Comparison of ENCODE assay signal across 9 cellular contexts in genomic region chr15:41935566-41936020, GRCh38. TPM values are rescaled to one million over a fixed set of nuclear protein-coding genes. Genes with fewer than 3 reads are reported as not detected.
DNase-seq lines count a peak whose midpoint lies in the region; TF ChIP-seq lines count a peak whose summit lies in the region.
"Had no signal": no experiment of that assay in that cellular context is flagged by ENCODE, and none has a peak within 500 bp of the region (broad histone marks: within the 10 kb centered on the region; RNA-seq: fewer than 3 reads in every experiment).

No MANE protein-coding gene starts in this region.

- no peak overlapping the region for H3K27ac Mint-ChIP-seq in glutamatergic neuron (ENCODE audit: unreplicated experiment)

- H3K4me1 ChIP-seq in Peyer's patch: peaks cover 0 to 30% (median 6%) of the 10 kb centered on the region in 4 donors
- H3K4me1 ChIP-seq in subcutaneous abdominal adipose tissue (ENCODE audit: control insufficient read depth in 5 of 5, insufficient read depth in 5 of 5, low read length in 5 of 5): peaks cover 24 to 83% (median 53%) of the 10 kb centered on the region in 5 donors

- DNase-seq in activated T-cell treated with anti-CD3 and anti-CD28 coated beads for 48 hours (ENCODE audit: low read depth): peak; percentile 42
- no peak for DNase-seq in activated T-cell treated with anti-CD3 and anti-CD28 coated beads for 4 hours
- no peak for DNase-seq in Peyer's patch
- peak; percentile 27 for DNase-seq in epithelial cell of esophagus (ENCODE audit: low read depth)
- no peak for DNase-seq in glutamatergic neuron
- DNase-seq in NCI-H748 (lab: John Stamatoyannopoulos, UW; ENCODE audit: unreplicated experiment): no peak
- DNase-seq in NOMO-1 (lab: John Stamatoyannopoulos, UW; ENCODE audit: unreplicated experiment in 2 of 2): no peak
- DNase-seq: amygdala had no signal

- H3K27ac ChIP-seq in Peyer's patch (peak overlapping the region; percentile 49 to 79 (median 74)), subcutaneous abdominal adipose tissue (ENCODE audit: low read depth, low read length) (peak overlapping the region; percentile 92)

- peaks cover 0 to 4% (median 0%) of the 10 kb centered on the region in 3 donors for H3K36me3 ChIP-seq in Peyer's patch
- H3K36me3 ChIP-seq in subcutaneous abdominal adipose tissue (ENCODE audit: control insufficient read depth in 5 of 5, insufficient read depth in 5 of 5, low read length in 5 of 5): peaks cover 0 to 12% (median 10%) of the 10 kb centered on the region in 5 donors

- H3K9me3 Mint-ChIP-seq in glutamatergic neuron (ENCODE audit: unreplicated experiment): no peaks in the 10 kb centered on the region

- H3K9me3 ChIP-seq in Peyer's patch: no peaks in the 10 kb centered on the region
- no peaks in the 10 kb centered on the region for H3K9me3 ChIP-seq in subcutaneous abdominal adipose tissue (ENCODE audit: control insufficient read depth in 5 of 5, low read length in 5 of 5)

- TF ChIP-seq CTCF in Peyer's patch (IDR thresholded peaks at IDR 0.05) (no peak), epithelial cell of esophagus (IDR thresholded peaks at IDR 0.05; ENCODE audit: insufficient read depth, low read depth, low read length, missing control alignments) (no peak), glutamatergic neuron (IDR thresholded peaks at IDR 0.05; ENCODE audit: partially characterized antibody, unreplicated experiment) (no peak)

- peak overlapping the region in 2 of 5 donors; percentile 26 to 38 for H3K9ac ChIP-seq in subcutaneous abdominal adipose tissue (ENCODE audit: low read length in 5 of 5)

- peaks cover 4% of the 10 kb centered on the region for H3K4me1 Mint-ChIP-seq in glutamatergic neuron (ENCODE audit: low read depth, unreplicated experiment)

- no peak overlapping the region for H3K4me3 ChIP-seq in Peyer's patch
- H3K4me3 ChIP-seq in epithelial cell of esophagus (ENCODE audit: low read length): no peak overlapping the region
- no peak overlapping the region for H3K4me3 ChIP-seq in subcutaneous abdominal adipose tissue (ENCODE audit: low read depth in 1 of 5, low read length in 5 of 5)

- H3K27me3 Mint-ChIP-seq in glutamatergic neuron (ENCODE audit: unreplicated experiment): peaks cover 2% of the 10 kb centered on the region

- H3K4me3 Mint-ChIP-seq in glutamatergic neuron (ENCODE audit: unreplicated experiment): no peak overlapping the region

- no peaks in the 10 kb centered on the region for H3K36me3 Mint-ChIP-seq in glutamatergic neuron (ENCODE audit: unreplicated experiment)

- no peak for TF ChIP-seq POLR2A in Peyer's patch (IDR thresholded peaks at IDR 0.05)

- H3K27me3 ChIP-seq in Peyer's patch (no peaks in the 10 kb centered on the region), subcutaneous abdominal adipose tissue (ENCODE audit: control insufficient read depth in 5 of 5, insufficient read depth in 4 of 5, low read length in 5 of 5) (no peaks in the 10 kb centered on the region)

RNA-seq across cellular contexts. Expression of gene EHD4, which starts 36.8 kb away (rescaled TPM):
- total RNA-seq in Peyer's patch (10 to 100 TPM; 23.1 to 53.9 (median 34.9) TPM), glutamatergic neuron (ENCODE audit: unreplicated experiment) (4.0 TPM)

RNA-seq across cellular contexts. Expression of gene SPTBN5, which starts 41.7 kb away (rescaled TPM):
- total RNA-seq in Peyer's patch: 1 to 10 TPM in 2 of 4 donors, under 1 TPM in 1, not detected in 1; 0.27 to 4.1 (median 1.8) TPM
- total RNA-seq in glutamatergic neuron (ENCODE audit: unreplicated experiment): 0.32 TPM

Comparison
In these comparisons a context has a peak if more than half of its experiments do, and no peak if none do; other contexts are left out.
1. DNase-seq: peak in activated T-cell treated with anti-CD3 and anti-CD28 coated beads for 48 hours (single experiment) and epithelial cell of esophagus (single experiment); none in activated T-cell treated with anti-CD3 and anti-CD28 coated beads for 4 hours (single experiment), Peyer's patch (0 of 3), glutamatergic neuron (single experiment), NCI-H748 (single experiment) and NOMO-1 (0 of 2).